ENCODE assay signal across 11 cellular contexts in genomic region chr14:75648066-75648838, GRCh38. TPM values are rescaled to one million over a fixed set of nuclear protein-coding genes. Genes with fewer than 3 reads are reported as not detected.
DNase-seq lines count a peak whose midpoint lies in the region; FAIRE-seq and TF ChIP-seq lines count a peak whose summit lies in the region.
"Had no signal": no experiment of that assay in that cellular context is flagged by ENCODE, and none has a peak within 500 bp of the region (broad histone marks: within the 10 kb centered on the region; RNA-seq: fewer than 3 reads in every experiment).

No MANE protein-coding gene starts in this region.

- in situ Hi-C loops in astrocyte of the cerebellum (cut with HindIII; ENCODE audit: low sequenced_read_pairs) = no loop called here

- FAIRE-seq in HTR-8/SVneo (lab: Jason Lieb, UNC) (peak; percentile 100), small intestine (lab: Jason Lieb, UNC) (no peak)
- FAIRE-seq: islet of Langerhans had no signal

- TF ChIP-seq CTCF in astrocyte of the cerebellum (IDR thresholded peaks at IDR 0.05; ENCODE audit: low read depth, low read length, missing control alignments) (no peak), kidney epithelial cell (IDR thresholded peaks at IDR 0.05; ENCODE audit: insufficient read depth, low read length, poor library complexity, severe bottlenecking) (no peak), tibial nerve (IDR thresholded peaks at IDR 0.05) (no peak), GM10248 (IDR thresholded peaks at IDR 0.05; ENCODE audit: control extremely low read depth, extremely low read depth, low read depth, missing control alignments) (no peak)

- WGBS in tibial nerve, 2 donors = 35 to 37% methylated on average over 9 of the region's 9 CpGs
- 78 to 85% (median 79%) methylated on average over 9 of the region's 9 CpGs for WGBS in small intestine, 3 donors

- H3K27ac ChIP-seq in tibial nerve = peak overlapping the region in 2 of 4 donors; percentile 66 to 73
- H3K27ac ChIP-seq in small intestine (ENCODE audit: low read depth in 1 of 2, low read length in 1 of 2) = no peak overlapping the region

- DNase-seq in HTR-8/SVneo (ENCODE audit: insufficient read length, low spot score) (peak; percentile 95), astrocyte of the cerebellum (ENCODE audit: low read depth) (peak; percentile 92), kidney epithelial cell (ENCODE audit: low read depth) (peak; percentile 94), tibial nerve (ENCODE audit: low spot score in 2 of 2) (peak; percentile 47 to 52), small intestine (no peak), OCI-M2 (lab: John Stamatoyannopoulos, UW; ENCODE audit: unreplicated experiment) (no peak), GM10248 (ENCODE audit: extremely low spot score) (no peak)
- DNase-seq in activated CD4-positive, alpha-beta T cell treated with anti-CD3 and anti-CD28 coated beads, Interleukin-2, amount 50 U/mL, for 4 hours = no peak
- DNase-seq: activated T-cell treated with anti-CD3 and anti-CD28 coated beads for 4 hours, NCI-H1092 had no signal

- no peaks in the 10 kb centered on the region for H3K9me3 ChIP-seq in tibial nerve
- H3K9me3 ChIP-seq in small intestine (ENCODE audit: control insufficient read depth, low read depth) = no peaks in the 10 kb centered on the region

- CTCF ChIA-PET in GM10248 (lab: Yijun Ruan, JAX) = interaction anchor here (1.6 to 14.8 kb wide), 2 partner anchors 10 to 73 kb away, joined by 8 to 312 read pairs; partner anchors contain the start of gene FLVCR2

- H3K27me3 ChIP-seq in kidney epithelial cell (ENCODE audit: control insufficient read depth, insufficient read depth, low read length) (no peaks in the 10 kb centered on the region), tibial nerve (no peaks in the 10 kb centered on the region), small intestine (ENCODE audit: control insufficient read depth in 2 of 2, insufficient read depth in 2 of 2, low read length in 2 of 2) (no peaks in the 10 kb centered on the region)

- POLR2A ChIA-PET in GM10248 (lab: Yijun Ruan, JAX) = no interaction called here

- H3K4me1 ChIP-seq in tibial nerve = peaks cover 0 to 39% (median 23%) of the 10 kb centered on the region in 4 donors
- no peaks in the 10 kb centered on the region for H3K4me1 ChIP-seq in small intestine (ENCODE audit: control insufficient read depth in 2 of 2, insufficient read depth in 1 of 2, low read depth in 1 of 2, low read length in 1 of 2)

- TF ChIP-seq POLR2A in tibial nerve (IDR thresholded peaks at IDR 0.05) = no peak

- H3K4me3 ChIP-seq in astrocyte of the cerebellum (ENCODE audit: low read depth, low read length) (no peak overlapping the region), kidney epithelial cell (ENCODE audit: low read depth, low read length) (no peak overlapping the region), tibial nerve (no peak overlapping the region), small intestine (ENCODE audit: low read depth in 1 of 2, low read length in 2 of 2) (no peak overlapping the region)

- no peaks in the 10 kb centered on the region for H3K36me3 ChIP-seq in kidney epithelial cell (ENCODE audit: control insufficient read depth, insufficient read depth, low read length)
- H3K36me3 ChIP-seq in tibial nerve = peaks cover 0 to 70% (median 9%) of the 10 kb centered on the region in 3 donors
- H3K36me3 ChIP-seq in small intestine (ENCODE audit: control insufficient read depth in 2 of 2, insufficient read depth in 2 of 2, low read length in 2 of 2) = peaks cover 8 to 20% of the 10 kb centered on the region in 2 donors

- peak in 1 of 2 donors; percentile 75 for TF ChIP-seq EP300 in tibial nerve (IDR thresholded peaks at IDR 0.05)

RNA-seq across cellular contexts. Expression of gene ERG28, which starts 12.4 kb away (rescaled TPM):
- total RNA-seq in kidney epithelial cell = 14.8 and 16.2 TPM in 2 replicates
- total RNA-seq in tibial nerve = 1 to 10 TPM; 4.5 to 7.6 (median 5.1) TPM
- polyA plus RNA-seq in small intestine = 10 to 100 TPM in 1 of 3 donors, 1 to 10 TPM in 2; 4.1 to 26.8 (median 6.0) TPM

RNA-seq across cellular contexts. Expression of gene TTLL5, which starts 12.8 kb away (rescaled TPM):
- total RNA-seq in kidney epithelial cell = 16.5 and 24.7 TPM in 2 replicates
- 10 to 100 TPM; 36.3 to 61.8 (median 36.7) TPM for total RNA-seq in tibial nerve
- 10 to 100 TPM in 1 of 3 donors, 1 to 10 TPM in 2; 4.6 to 12.1 (median 4.9) TPM for polyA plus RNA-seq in small intestine

Comparison
In these comparisons a context has a peak if more than half of its experiments do, and no peak if none do; other contexts are left out.
1. DNase-seq: peak in HTR-8/SVneo (single experiment), astrocyte of the cerebellum (single experiment), kidney epithelial cell (single experiment) and tibial nerve (2 of 2); none in small intestine (single experiment), OCI-M2 (single experiment), GM10248 (single experiment) and activated CD4-positive, alpha-beta T cell treated with anti-CD3 and anti-CD28 coated beads, Interleukin-2, amount 50 U/mL, for 4 hours (0 of 2).